21 cellular contexts compared by ENCODE assay signal in genomic region chr10:20771053-20771452, GRCh38.
"Had no signal": no experiment of that assay in that cellular context is flagged by ENCODE, and none has a peak within 500 bp of the region (broad histone marks: within the 10 kb centered on the region; RNA-seq: fewer than 3 reads in every experiment).

No MANE protein-coding gene starts in this region.

- DNase-seq: cortex of kidney; effector CD8-positive, alpha-beta T cell; effector memory CD8-positive, alpha-beta T cell; endodermal cell; erythroblast; esophagus squamous epithelium; foreskin fibroblast; foreskin melanocyte; gastrocnemius medialis; glutamatergic neuron; head of caudate nucleus; heart right ventricle; hippocampal formation; left cardiac atrium; left lung; left ventricle myocardium superior; lower lobe of right lung; mesenchymal stem cell; mucosa of descending colon; naive B cell; naive thymus-derived CD8-positive, alpha-beta T cell had no signal
